In genomic region chr21:35529141-35529863, GRCh38 we compare ENCODE assay signal across 9 cellular contexts.
DNase-seq lines count a peak whose midpoint lies in the region; ATAC-seq, FAIRE-seq and TF ChIP-seq lines count a peak whose summit lies in the region.
"Had no signal": no experiment of that assay in that cellular context is flagged by ENCODE, and none has a peak within 500 bp of the region (broad histone marks: within the 10 kb centered on the region; RNA-seq: fewer than 3 reads in every experiment).

No MANE protein-coding gene starts in this region.

- RAD21 ChIA-PET in GM12878 (lab: Charles Lee; ENCODE audit: unreplicated experiment) = no interaction called here

- no peak for FAIRE-seq in GM12878 (lab: Jason Lieb, UNC)

- H4K20me1 ChIP-seq in KMS-11 (ENCODE audit: insufficient read depth) (no peaks in the 10 kb centered on the region), GM12878 (ENCODE audit: control insufficient read depth, insufficient read depth) (no peaks in the 10 kb centered on the region)

- H3K4me3 ChIP-seq in KMS-11 (IDR thresholded peaks at IDR 0.05; ENCODE audit: insufficient read depth, low read depth, low read length) = no peak overlapping the region
- peak overlapping the region; percentile 61; the same call in 1 of the 2 replicates for H3K4me3 ChIP-seq in GM12878
- H3K4me3 ChIP-seq in muscle layer of colon (ENCODE audit: low read depth in 1 of 2, low read length in 2 of 2) = peak overlapping the region; percentile 50 to 55

- peak; percentile 65 for ATAC-seq in GM18858 (IDR thresholded peaks at IDR 0.05; ENCODE audit: unreplicated experiment)
- peak; percentile 81 for ATAC-seq in GM12878

- no TSS peak for BruUV-seq in GM12878 (replicated peaks; lab: Mats Ljungman, UMichigan)

- no peak for DNase-seq in GM12878 (ENCODE audit: low read depth, low spot score)
- no peak for DNase-seq in putamen (ENCODE audit: low spot score)
- DNase-seq in NCI-H82 treated with DMSO at 0.1 percent for 48 hours (lab: John Stamatoyannopoulos, UW; ENCODE audit: unreplicated experiment) = no peak
- DNase-seq in activated effector memory CD4-positive, alpha-beta T cell treated with Interleukin-2 at 50 U/mL for 16 hours = no peak
- DNase-seq in NCI-H1105 (lab: John Stamatoyannopoulos, UW) = no peak

- H3K79me2 ChIP-seq in KMS-11 (ENCODE audit: insufficient read depth, low read depth) (no peaks in the 10 kb centered on the region), GM12878 (ENCODE audit: control insufficient read depth, insufficient read depth, low read length) (no peaks in the 10 kb centered on the region)
- H3K79me2 ChIP-seq: parathyroid adenoma had no signal

- TF ChIP-seq RAD21 in GM12878 (IDR thresholded peaks at IDR 0.05; ENCODE audit: insufficient read depth, low read depth, low read length) = no peak

- POLR2A ChIA-PET in GM12878 (lab: Charles Lee) = no interaction called here

- peak overlapping the region; percentile 55 for H2AFZ ChIP-seq in KMS-11 (ENCODE audit: low read depth)
- peak overlapping the region; percentile 88 for H2AFZ ChIP-seq in GM12878 (ENCODE audit: control insufficient read depth, low read depth, low read length)
- H2AFZ ChIP-seq: parathyroid adenoma had no signal

- H3K4me2 ChIP-seq in KMS-11 (peak overlapping the region; percentile 37), GM12878 (ENCODE audit: control insufficient read depth, insufficient read depth) (peak overlapping the region; percentile 95)

- TF ChIP-seq POLR2A in GM12878 (IDR thresholded peaks at IDR 0.05; ENCODE audit: low read depth, low read length) = no peak

- no peaks in the 10 kb centered on the region for H3K9me3 ChIP-seq in GM12878 (replicated peaks; ENCODE audit: control insufficient read depth, insufficient read depth, low read length)
- H3K9me3 ChIP-seq in muscle layer of colon (ENCODE audit: low read length) = no peaks in the 10 kb centered on the region

- intact Hi-C loops in GM12878 (cut with micrococcal nuclease; ENCODE audit: unreplicated experiment) = no loop called here

- H3K27me3 ChIP-seq in KMS-11 (ENCODE audit: insufficient read depth, low read depth) (no peaks in the 10 kb centered on the region), GM12878 (replicated peaks in 1 of 2; ENCODE audit: control insufficient read depth in 2 of 2, insufficient read depth in 2 of 2, low read length in 1 of 2) (no peaks in the 10 kb centered on the region), muscle layer of colon (ENCODE audit: control insufficient read depth in 1 of 2, insufficient read depth in 2 of 2, low read length in 2 of 2) (no peaks in the 10 kb centered on the region)

- H3K9ac ChIP-seq in KMS-11 (no peak overlapping the region), GM12878 (ENCODE audit: control insufficient read depth, insufficient read depth, low read length) (peak overlapping the region; percentile 55), muscle layer of colon (ENCODE audit: low read length) (no peak overlapping the region)
- H3K9ac ChIP-seq: parathyroid adenoma had no signal

- H3K27ac ChIP-seq in KMS-11 (no peak overlapping the region), GM12878 (ENCODE audit: control insufficient read depth, insufficient read depth) (peak overlapping the region; percentile 28; the same call in 1 of the 2 replicates), muscle layer of colon (ENCODE audit: low read depth, low read length) (no peak overlapping the region)
- H3K27ac ChIP-seq: parathyroid adenoma had no signal

- CTCF ChIA-PET in GM12878 (lab: Yijun Ruan, JAX) = no interaction called here

- no peak for TF ChIP-seq CTCF in KMS-11 (conservative IDR thresholded peaks at IDR 0.05; ENCODE audit: low read depth, low read length)
- TF ChIP-seq CTCF in GM12878 (IDR thresholded peaks at IDR 0.05 in 2 of 3, conservative IDR thresholded peaks at IDR 0.05 in 1 of 3; ENCODE audit: control insufficient read depth in 2 of 3, extremely low read depth in 1 of 3, insufficient read depth in 1 of 3, low read depth in 3 of 3, low read length in 3 of 3) = no peak

- H3K36me3 ChIP-seq in KMS-11 (ENCODE audit: insufficient read depth) (no peaks in the 10 kb centered on the region), GM12878 (ENCODE audit: control insufficient read depth in 2 of 2, insufficient read depth in 2 of 2, low read length in 1 of 2) (no peaks in the 10 kb centered on the region), muscle layer of colon (ENCODE audit: insufficient read depth, low read length) (no peaks in the 10 kb centered on the region)

- H3K4me1 ChIP-seq in KMS-11 (ENCODE audit: low read depth, poor library complexity, severe bottlenecking) (no peaks in the 10 kb centered on the region), GM12878 (ENCODE audit: control insufficient read depth, insufficient read depth, low read length) (peaks cover 9% of the 10 kb centered on the region), muscle layer of colon (ENCODE audit: insufficient read depth, low read length) (peaks cover 7% of the 10 kb centered on the region)
- H3K4me1 ChIP-seq: parathyroid adenoma had no signal

- no peak for TF ChIP-seq EP300 in GM12878 (IDR thresholded peaks at IDR 0.05; ENCODE audit: borderline replicate concordance in 1 of 2, control insufficient read depth in 1 of 2, low read depth in 2 of 2, low read length in 2 of 2)

- SMC1A ChIA-PET in GM12878 (lab: Charles Lee; ENCODE audit: uncharacterized antibody, unreplicated experiment) = no interaction called here

- 18% methylated on average over 9 of the region's 9 CpGs for whole genome bisulfite sequencing in GM12878 (ENCODE audit: insufficient coverage, insufficient replicate concordance, low lambda C conversion rate, missing lambda C conversion rate)

- in situ Hi-C loops in GM12878 (cut with MboI) = no loop called here

TF ChIP-seq in GM12878, 131 proteins besides CTCF, POLR2A, EP300 and RAD21:
- TF ChIP-seq CREB1 (IDR thresholded peaks at IDR 0.05; ENCODE audit: low read depth) (0 out of 2 replicates have a peak, but pooled peaks have one; percentile 18), TAF1 (IDR thresholded peaks at IDR 0.05; ENCODE audit: borderline replicate concordance, low read depth, low read length) (no peak)
